1 cellular context compared by ENCODE assay signal in the genomic region with DNA sequence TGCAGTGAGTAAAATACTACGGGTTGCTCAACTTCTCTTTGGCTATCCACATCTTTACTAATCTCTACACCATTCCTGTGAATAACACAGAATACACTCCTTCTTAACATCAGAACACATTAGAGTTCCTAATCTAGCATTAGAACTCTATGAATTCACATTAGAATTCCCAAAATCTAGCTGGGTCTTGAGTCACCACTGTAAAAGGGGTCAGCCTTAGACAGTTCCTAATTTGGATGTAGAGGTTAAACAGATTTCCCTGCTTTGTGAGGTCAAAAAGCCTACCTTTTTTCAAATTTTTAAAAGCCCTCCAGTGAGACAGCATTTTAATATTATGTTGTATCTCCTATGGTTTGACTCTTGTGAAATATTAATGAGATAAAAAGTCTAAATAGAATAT.
TF ChIP-seq lines count a peak whose summit lies in the region.

No MANE protein-coding gene starts in this region.

TF ChIP-seq in SK-N-SH, 30 proteins besides CTCF, POLR2A, EP300 and RAD21 (continued from another document):
- TF ChIP-seq, protein P1, sequence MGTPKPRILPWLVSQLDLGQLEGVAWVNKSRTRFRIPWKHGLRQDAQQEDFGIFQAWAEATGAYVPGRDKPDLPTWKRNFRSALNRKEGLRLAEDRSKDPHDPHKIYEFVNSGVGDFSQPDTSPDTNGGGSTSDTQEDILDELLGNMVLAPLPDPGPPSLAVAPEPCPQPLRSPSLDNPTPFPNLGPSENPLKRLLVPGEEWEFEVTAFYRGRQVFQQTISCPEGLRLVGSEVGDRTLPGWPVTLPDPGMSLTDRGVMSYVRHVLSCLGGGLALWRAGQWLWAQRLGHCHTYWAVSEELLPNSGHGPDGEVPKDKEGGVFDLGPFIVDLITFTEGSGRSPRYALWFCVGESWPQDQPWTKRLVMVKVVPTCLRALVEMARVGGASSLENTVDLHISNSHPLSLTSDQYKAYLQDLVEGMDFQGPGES (IDR thresholded peaks at IDR 0.05; ENCODE audit: low read depth, low read length), result no peak
- TF ChIP-seq GABPA (IDR thresholded peaks at IDR 0.05; ENCODE audit: low read depth) (no peak), NRF1 (IDR thresholded peaks at IDR 0.05; ENCODE audit: low read depth, low read length) (no peak), ZBTB33 (IDR thresholded peaks at IDR 0.05; ENCODE audit: borderline replicate concordance, low read depth) (no peak), ELF1 (IDR thresholded peaks at IDR 0.05) (no peak), TAF1 (IDR thresholded peaks at IDR 0.05; ENCODE audit: borderline replicate concordance, low read depth, low read length) (no peak), FOXM1 (IDR thresholded peaks at IDR 0.05; ENCODE audit: low read depth) (no peak), NFIC (IDR thresholded peaks at IDR 0.05; ENCODE audit: borderline replicate concordance) (no peak), MEF2A (IDR thresholded peaks at IDR 0.05; ENCODE audit: borderline replicate concordance, low read depth) (no peak), YY1 (IDR thresholded peaks at IDR 0.05; ENCODE audit: low read depth) (no peak), SMC3 (IDR thresholded peaks at IDR 0.05; ENCODE audit: low read depth, low read length) (no peak), USF2 (IDR thresholded peaks at IDR 0.05; ENCODE audit: borderline replicate concordance, low read depth, low read length) (no peak)
- TF ChIP-seq, protein P2, sequence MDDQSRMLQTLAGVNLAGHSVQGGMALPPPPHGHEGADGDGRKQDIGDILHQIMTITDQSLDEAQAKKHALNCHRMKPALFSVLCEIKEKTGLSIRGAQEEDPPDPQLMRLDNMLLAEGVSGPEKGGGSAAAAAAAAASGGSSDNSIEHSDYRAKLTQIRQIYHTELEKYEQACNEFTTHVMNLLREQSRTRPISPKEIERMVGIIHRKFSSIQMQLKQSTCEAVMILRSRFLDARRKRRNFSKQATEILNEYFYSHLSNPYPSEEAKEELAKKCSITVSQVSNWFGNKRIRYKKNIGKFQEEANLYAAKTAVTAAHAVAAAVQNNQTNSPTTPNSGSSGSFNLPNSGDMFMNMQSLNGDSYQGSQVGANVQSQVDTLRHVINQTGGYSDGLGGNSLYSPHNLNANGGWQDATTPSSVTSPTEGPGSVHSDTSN (IDR thresholded peaks at IDR 0.05), result no peak
- TF ChIP-seq, protein P3, sequence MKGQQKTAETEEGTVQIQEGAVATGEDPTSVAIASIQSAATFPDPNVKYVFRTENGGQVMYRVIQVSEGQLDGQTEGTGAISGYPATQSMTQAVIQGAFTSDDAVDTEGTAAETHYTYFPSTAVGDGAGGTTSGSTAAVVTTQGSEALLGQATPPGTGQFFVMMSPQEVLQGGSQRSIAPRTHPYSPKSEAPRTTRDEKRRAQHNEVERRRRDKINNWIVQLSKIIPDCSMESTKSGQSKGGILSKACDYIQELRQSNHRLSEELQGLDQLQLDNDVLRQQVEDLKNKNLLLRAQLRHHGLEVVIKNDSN (IDR thresholded peaks at IDR 0.05; ENCODE audit: borderline replicate concordance, low read depth), result no peak
